ENCODE assay signal across 1 cellular context in the genomic region with DNA sequence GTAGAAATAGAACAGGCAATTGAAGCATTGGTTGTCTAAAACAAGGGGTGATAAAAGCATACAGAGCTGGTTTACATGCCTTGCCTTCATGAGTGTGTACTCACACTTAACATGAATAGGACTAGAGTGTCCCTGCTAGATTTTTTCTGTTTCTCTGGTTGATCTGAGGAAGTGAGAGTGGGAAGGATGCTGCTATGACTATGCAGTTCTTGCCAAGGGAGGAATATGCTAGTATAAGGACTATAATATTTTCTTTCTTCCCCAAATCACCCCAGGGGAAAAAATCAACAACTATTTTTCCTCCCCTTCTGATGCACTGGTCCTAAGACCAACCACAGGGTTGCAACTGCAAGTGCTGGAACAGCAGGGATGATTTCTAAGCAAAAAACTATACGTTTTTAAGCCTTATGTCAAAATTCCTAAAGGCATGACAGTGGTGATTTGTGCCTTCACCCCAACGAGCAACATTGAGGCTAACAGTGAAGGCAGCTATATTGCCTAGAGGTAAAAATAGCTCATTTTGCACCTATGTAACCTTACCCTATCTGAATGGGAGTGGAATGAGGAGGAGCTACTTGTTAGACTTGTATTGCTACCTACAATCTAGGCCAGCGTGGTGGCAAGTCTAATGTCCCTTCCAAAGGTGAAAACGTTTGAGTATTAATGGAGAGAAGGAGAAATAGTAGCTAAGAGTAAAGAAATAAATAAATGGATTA.
TF ChIP-seq lines count a peak whose summit lies in the region.

No MANE protein-coding gene starts in this region.

TF ChIP-seq in K562, 482 proteins besides CTCF, POLR2A, EP300 and RAD21:
- TF ChIP-seq, protein P1, sequence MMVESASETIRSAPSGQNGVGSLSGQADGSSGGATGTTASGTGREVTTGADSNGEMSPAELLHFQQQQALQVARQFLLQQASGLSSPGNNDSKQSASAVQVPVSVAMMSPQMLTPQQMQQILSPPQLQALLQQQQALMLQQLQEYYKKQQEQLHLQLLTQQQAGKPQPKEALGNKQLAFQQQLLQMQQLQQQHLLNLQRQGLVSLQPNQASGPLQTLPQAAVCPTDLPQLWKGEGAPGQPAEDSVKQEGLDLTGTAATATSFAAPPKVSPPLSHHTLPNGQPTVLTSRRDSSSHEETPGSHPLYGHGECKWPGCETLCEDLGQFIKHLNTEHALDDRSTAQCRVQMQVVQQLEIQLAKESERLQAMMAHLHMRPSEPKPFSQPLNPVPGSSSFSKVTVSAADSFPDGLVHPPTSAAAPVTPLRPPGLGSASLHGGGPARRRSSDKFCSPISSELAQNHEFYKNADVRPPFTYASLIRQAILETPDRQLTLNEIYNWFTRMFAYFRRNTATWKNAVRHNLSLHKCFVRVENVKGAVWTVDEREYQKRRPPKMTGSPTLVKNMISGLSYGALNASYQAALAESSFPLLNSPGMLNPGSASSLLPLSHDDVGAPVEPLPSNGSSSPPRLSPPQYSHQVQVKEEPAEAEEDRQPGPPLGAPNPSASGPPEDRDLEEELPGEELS (CRISPR knock-in tag; IDR thresholded peaks at IDR 0.05; ENCODE audit: borderline replicate concordance), result no peak
- TF ChIP-seq MAZ (CRISPR knock-in tag; conservative IDR thresholded peaks at IDR 0.05 in 1 of 2, IDR thresholded peaks at IDR 0.05 in 1 of 2) (no peak), SMARCB1 (IDR thresholded peaks at IDR 0.05; ENCODE audit: insufficient read length, low read depth) (no peak), NFE2 (IDR thresholded peaks at IDR 0.05; ENCODE audit: low read depth) (peak; percentile 84), SPI1 (IDR thresholded peaks at IDR 0.05; ENCODE audit: borderline replicate concordance, low read depth, low read length) (peak; percentile 49; the same call in 1 of the 2 replicates), MAFG (tag; conservative IDR thresholded peaks at IDR 0.05) (peak; percentile 63), RBM17 (IDR thresholded peaks at IDR 0.05; ENCODE audit: borderline replicate concordance, low read depth, low read length) (no peak), ZNF253 (CRISPR knock-in tag; conservative IDR thresholded peaks at IDR 0.05) (no peak), MAFK (IDR thresholded peaks at IDR 0.05; ENCODE audit: low read length) (peak; percentile 25; the same call in 1 of the 2 replicates), ETS2 (tag; IDR thresholded peaks at IDR 0.05; ENCODE audit: borderline replicate concordance, poor library complexity, severe bottlenecking) (no peak), RCOR1 (IDR thresholded peaks at IDR 0.05; ENCODE audit: borderline replicate concordance in 1 of 2, low read depth in 2 of 2, low read length in 2 of 2) (0 out of 4 replicates have a peak, but pooled peaks of 1 of the 2 experiments have one; percentile 23), ZBTB11 (CRISPR knock-in tag; IDR thresholded peaks at IDR 0.05) (no peak), MAFF (IDR thresholded peaks at IDR 0.05; ENCODE audit: low read length) (peak; percentile 46; the same call in 1 of the 2 replicates), YBX1 (IDR thresholded peaks at IDR 0.05) (no peak), ZNF146 (CRISPR knock-in tag; IDR thresholded peaks at IDR 0.05; ENCODE audit: unreplicated experiment) (no peak), ATF7 (IDR thresholded peaks at IDR 0.05) (no peak), ZNF316 (IDR thresholded peaks at IDR 0.05) (peak; percentile 69; the same call in 1 of the 2 replicates), JUN (IDR thresholded peaks at IDR 0.05; ENCODE audit: borderline replicate concordance, low read depth, low read length) (no peak), JUN (CRISPR knock-in tag; IDR thresholded peaks at IDR 0.05; ENCODE audit: borderline replicate concordance) (no peak), CBFA2T3 (IDR thresholded peaks at IDR 0.05) (no peak), SIX5 (IDR thresholded peaks at IDR 0.05; ENCODE audit: borderline replicate concordance in 1 of 2, insufficient read depth in 1 of 2, low read depth in 1 of 2, low read length in 2 of 2) (no peak), C11orf30 (IDR thresholded peaks at IDR 0.05; ENCODE audit: low read depth) (peak; percentile 70), CTBP1 (IDR thresholded peaks at IDR 0.05; ENCODE audit: borderline replicate concordance) (0 out of 2 replicates have a peak, but pooled peaks have one; percentile 12), ZNF282 (CRISPR knock-in tag; IDR thresholded peaks at IDR 0.05) (no peak)
- TF ChIP-seq, protein P2, sequence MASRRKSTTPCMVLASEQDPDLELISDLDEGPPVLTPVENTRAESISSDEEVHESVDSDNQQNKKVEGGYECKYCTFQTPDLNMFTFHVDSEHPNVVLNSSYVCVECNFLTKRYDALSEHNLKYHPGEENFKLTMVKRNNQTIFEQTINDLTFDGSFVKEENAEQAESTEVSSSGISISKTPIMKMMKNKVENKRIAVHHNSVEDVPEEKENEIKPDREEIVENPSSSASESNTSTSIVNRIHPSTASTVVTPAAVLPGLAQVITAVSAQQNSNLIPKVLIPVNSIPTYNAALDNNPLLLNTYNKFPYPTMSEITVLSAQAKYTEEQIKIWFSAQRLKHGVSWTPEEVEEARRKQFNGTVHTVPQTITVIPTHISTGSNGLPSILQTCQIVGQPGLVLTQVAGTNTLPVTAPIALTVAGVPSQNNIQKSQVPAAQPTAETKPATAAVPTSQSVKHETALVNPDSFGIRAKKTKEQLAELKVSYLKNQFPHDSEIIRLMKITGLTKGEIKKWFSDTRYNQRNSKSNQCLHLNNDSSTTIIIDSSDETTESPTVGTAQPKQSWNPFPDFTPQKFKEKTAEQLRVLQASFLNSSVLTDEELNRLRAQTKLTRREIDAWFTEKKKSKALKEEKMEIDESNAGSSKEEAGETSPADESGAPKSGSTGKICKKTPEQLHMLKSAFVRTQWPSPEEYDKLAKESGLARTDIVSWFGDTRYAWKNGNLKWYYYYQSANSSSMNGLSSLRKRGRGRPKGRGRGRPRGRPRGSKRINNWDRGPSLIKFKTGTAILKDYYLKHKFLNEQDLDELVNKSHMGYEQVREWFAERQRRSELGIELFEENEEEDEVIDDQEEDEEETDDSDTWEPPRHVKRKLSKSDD (conservative IDR thresholded peaks at IDR 0.05; ENCODE audit: low read length), result no peak
